In genomic region chr2:130359466-130359865, GRCh38 we compare ENCODE assay signal across 21 cellular contexts. TPM values are rescaled to one million over a fixed set of nuclear protein-coding genes. Genes with fewer than 3 reads are reported as not detected.
DNase-seq lines count a peak whose midpoint lies in the region; ATAC-seq and TF ChIP-seq lines count a peak whose summit lies in the region.
"Had no signal": no experiment of that assay in that cellular context is flagged by ENCODE, and none has a peak within 500 bp of the region (broad histone marks: within the 10 kb centered on the region; RNA-seq: fewer than 3 reads in every experiment).

No MANE protein-coding gene starts in this region.

- POLR2A ChIA-PET in activated CD4-positive, alpha-beta memory T cell treated with anti-CD3 and anti-CD28 coated beads, Interleukin-2, amount 10 ng/mL, durations not matched to agents 7 days and 5 days (lab: Charles Lee) = interaction anchor here (1.3 kb wide), 1 partner anchor 17 kb away, joined by 3 read pairs; the partner anchor contains the start of gene IMP4
- POLR2A ChIA-PET in activated CD4-positive, alpha-beta memory T cell treated with anti-CD3 and anti-CD28 coated beads for 36 hours (lab: Charles Lee) = no interaction called here

- no peak overlapping the region for H2BK5ac ChIP-seq in mesendoderm (ENCODE audit: low read length)

- no peak overlapping the region for H3K23ac ChIP-seq in mesendoderm (ENCODE audit: low read length)

- H3K36me3 ChIP-seq in mesendoderm (ENCODE audit: control insufficient read depth, insufficient read depth, low read length) (no peaks in the 10 kb centered on the region), H7 (replicated peaks; ENCODE audit: control insufficient read depth, insufficient read depth, low read length) (no peaks in the 10 kb centered on the region), mammary epithelial cell (ENCODE audit: insufficient read depth, low read length) (no peaks in the 10 kb centered on the region)

- intact Hi-C loops in activated CD4-positive, alpha-beta memory T cell treated with anti-CD3 and anti-CD28 coated beads for 36 hours (cut with micrococcal nuclease) = no loop called here
- intact Hi-C loops in mammary epithelial cell (cut with micrococcal nuclease) = no loop called here

- DNase-seq in activated CD4-positive, alpha-beta memory T cell treated with anti-CD3 and anti-CD28 coated beads, Interleukin-2, amount 10 ng/mL, durations not matched to agents 7 days and 5 days = peak; percentile 6
- DNase-seq in activated CD4-positive, alpha-beta memory T cell treated with anti-CD3 and anti-CD28 coated beads for 36 hours = no peak
- DNase-seq in coronary artery (ENCODE audit: low spot score) (peak; percentile 56), mesendoderm (peak; percentile 16), neural crest cell (ENCODE audit: low read depth, low spot score) (no peak), H7 (no peak), mammary epithelial cell (no peak)
- DNase-seq: AML-193; Caco-2; Calu3; CD4-positive, alpha-beta T cell; DMS79 treated with DMSO at 0.1 percent for 48 hours; GDM1 had no signal

- H2AFZ ChIP-seq in mammary epithelial cell (ENCODE audit: low read depth, low read length) = no peak overlapping the region

- H3K79me1 ChIP-seq in mesendoderm (ENCODE audit: low read length) = no peaks in the 10 kb centered on the region

- H3K79me2 ChIP-seq in mesendoderm (ENCODE audit: control insufficient read depth, insufficient read depth, low read length) = no peaks in the 10 kb centered on the region
- peaks cover 4% of the 10 kb centered on the region for H3K79me2 ChIP-seq in mammary epithelial cell (ENCODE audit: insufficient read depth, low read length)

- no peak overlapping the region for H3K27ac ChIP-seq in coronary artery
- no peak overlapping the region for H3K27ac ChIP-seq in mesendoderm (ENCODE audit: low read depth, low read length)
- no peak overlapping the region for H3K27ac ChIP-seq in mammary epithelial cell (ENCODE audit: insufficient read depth, low read depth, low read length)
- H3K27ac ChIP-seq: 22Rv1; A549; BLaER1 treated with 17β-estradiol and CSF1 and Interleukin-3, amounts not matched to agents 10 nM and 100 nM; C4-2B had no signal

- H3K4me1 ChIP-seq in mesendoderm (ENCODE audit: control insufficient read depth, low read depth, low read length) (no peaks in the 10 kb centered on the region), mammary epithelial cell (ENCODE audit: insufficient read depth, low read length) (peaks cover 5% of the 10 kb centered on the region)

- TF ChIP-seq CTCF in coronary artery (IDR thresholded peaks at IDR 0.05) = no peak
- no peak for TF ChIP-seq CTCF in neural crest cell (conservative IDR thresholded peaks at IDR 0.05)
- TF ChIP-seq CTCF in mammary epithelial cell (conservative IDR thresholded peaks at IDR 0.05 in 1 of 2, IDR thresholded peaks at IDR 0.05 in 1 of 2; ENCODE audit: extremely low read depth in 1 of 2, insufficient read depth in 1 of 2, low read depth in 1 of 2, low read length in 2 of 2) = no peak

- in situ Hi-C loops in mammary epithelial cell (cut with MboI; ENCODE audit: low sequenced_read_pairs in 2 of 2) = loop anchor here in 1 of 2 donors (25.0 kb wide), 1 partner anchor 378 kb away; the partner anchor contains the start of gene GPR148

- no peak overlapping the region for H2BK15ac ChIP-seq in mesendoderm (replicated peaks; ENCODE audit: low read depth)

- BruUV-seq in mammary epithelial cell (replicated peaks; lab: Mats Ljungman, UMichigan) = no TSS peak

- H3K9me3 ChIP-seq in mammary epithelial cell (replicated peaks; ENCODE audit: insufficient read depth, low read length) = no peaks in the 10 kb centered on the region
- H3K9me3 ChIP-seq: A549, Caco-2 had no signal

- no peak overlapping the region for H3K4ac ChIP-seq in mesendoderm (ENCODE audit: low read depth, low read length)

- no peak overlapping the region for H2BK120ac ChIP-seq in mesendoderm (ENCODE audit: low read depth, low read length)

- H3K27me3 ChIP-seq in mesendoderm (ENCODE audit: insufficient read depth, low read length, poor library complexity) = peaks cover 5% of the 10 kb centered on the region
- H3K27me3 ChIP-seq in H7 (ENCODE audit: control insufficient read depth, insufficient read depth, low read length) = peaks cover 25% of the 10 kb centered on the region
- H3K27me3 ChIP-seq in mammary epithelial cell (ENCODE audit: insufficient read depth, low read length) = no peaks in the 10 kb centered on the region

- H3K36me3 Mint-ChIP-seq in activated CD4-positive, alpha-beta memory T cell treated with anti-CD3 and anti-CD28 coated beads, Interleukin-2, amount 10 ng/mL, durations not matched to agents 7 days and 5 days (ENCODE audit: low read depth) = no peaks in the 10 kb centered on the region
- no peaks in the 10 kb centered on the region for H3K36me3 Mint-ChIP-seq in activated CD4-positive, alpha-beta memory T cell treated with anti-CD3 and anti-CD28 coated beads for 36 hours
- peaks cover 12% of the 10 kb centered on the region for H3K36me3 Mint-ChIP-seq in neural crest cell (ENCODE audit: low read depth)
- H3K36me3 Mint-ChIP-seq: CD8-positive, alpha-beta T cell had no signal

- no peak for ATAC-seq in GM21576 (IDR thresholded peaks at IDR 0.05; ENCODE audit: unreplicated experiment)
- ATAC-seq: A549; CD8-positive, alpha-beta T cell; GM12878 had no signal

- dilution Hi-C loops in mammary epithelial cell (cut with HindIII; ENCODE audit: low sequenced_read_pairs) = no loop called here

- H3K27me3 Mint-ChIP-seq in activated CD4-positive, alpha-beta memory T cell treated with anti-CD3 and anti-CD28 coated beads, Interleukin-2, amount 10 ng/mL, durations not matched to agents 7 days and 5 days = peaks cover 1% of the 10 kb centered on the region
- H3K27me3 Mint-ChIP-seq in activated CD4-positive, alpha-beta memory T cell treated with anti-CD3 and anti-CD28 coated beads for 36 hours = no peaks in the 10 kb centered on the region
- no peaks in the 10 kb centered on the region for H3K27me3 Mint-ChIP-seq in neural crest cell (ENCODE audit: low read depth)
- H3K27me3 Mint-ChIP-seq: B cell; CD4-positive, alpha-beta T cell had no signal

- no peak overlapping the region for H3K56ac ChIP-seq in mesendoderm (ENCODE audit: low read length)

- H3K27ac Mint-ChIP-seq in activated CD4-positive, alpha-beta memory T cell treated with anti-CD3 and anti-CD28 coated beads, Interleukin-2, amount 10 ng/mL, durations not matched to agents 7 days and 5 days = no peak overlapping the region
- H3K27ac Mint-ChIP-seq in activated CD4-positive, alpha-beta memory T cell treated with anti-CD3 and anti-CD28 coated beads for 36 hours = no peak overlapping the region
- no peak overlapping the region for H3K27ac Mint-ChIP-seq in neural crest cell (ENCODE audit: unreplicated experiment)
- H3K27ac Mint-ChIP-seq: B cell; CD4-positive, alpha-beta T cell; CD8-positive, alpha-beta T cell had no signal

- H3K4me1 Mint-ChIP-seq in activated CD4-positive, alpha-beta memory T cell treated with anti-CD3 and anti-CD28 coated beads, Interleukin-2, amount 10 ng/mL, durations not matched to agents 7 days and 5 days = peaks cover 13% of the 10 kb centered on the region
- peaks cover 11% of the 10 kb centered on the region for H3K4me1 Mint-ChIP-seq in activated CD4-positive, alpha-beta memory T cell treated with anti-CD3 and anti-CD28 coated beads for 36 hours (ENCODE audit: low read depth)
- H3K4me1 Mint-ChIP-seq in neural crest cell = peaks cover 9% of the 10 kb centered on the region

- no peaks in the 10 kb centered on the region for H3K9me3 Mint-ChIP-seq in activated CD4-positive, alpha-beta memory T cell treated with anti-CD3 and anti-CD28 coated beads, Interleukin-2, amount 10 ng/mL, durations not matched to agents 7 days and 5 days
- H3K9me3 Mint-ChIP-seq in activated CD4-positive, alpha-beta memory T cell treated with anti-CD3 and anti-CD28 coated beads for 36 hours = no peaks in the 10 kb centered on the region
- H3K9me3 Mint-ChIP-seq in neural crest cell = peaks cover 11% of the 10 kb centered on the region
- H3K9me3 Mint-ChIP-seq: CD4-positive, alpha-beta T cell; CD8-positive, alpha-beta T cell had no signal

- no peak overlapping the region for H4K8ac ChIP-seq in mesendoderm (ENCODE audit: low read depth, low read length)

- H3K4me3 Mint-ChIP-seq in activated CD4-positive, alpha-beta memory T cell treated with anti-CD3 and anti-CD28 coated beads, Interleukin-2, amount 10 ng/mL, durations not matched to agents 7 days and 5 days = no peak overlapping the region
- H3K4me3 Mint-ChIP-seq in activated CD4-positive, alpha-beta memory T cell treated with anti-CD3 and anti-CD28 coated beads for 36 hours = no peak overlapping the region
- H3K4me3 Mint-ChIP-seq in neural crest cell = peak overlapping the region; percentile 42
- H3K4me3 Mint-ChIP-seq: B cell; CD4-positive, alpha-beta T cell; CD8-positive, alpha-beta T cell had no signal

- no CpG with 5 or more reads among the region's 5 CpGs for WGBS in mesendoderm (ENCODE audit: extremely low coverage, insufficient coverage, low lambda C conversion rate)
- 94% methylated on average over 5 of the region's 5 CpGs for WGBS in mammary epithelial cell (ENCODE audit: low coverage, missing lambda C conversion rate)

- H2AK5ac ChIP-seq in mesendoderm (ENCODE audit: low read length) = no peak overlapping the region

- no peak overlapping the region for H4K5ac ChIP-seq in mesendoderm (ENCODE audit: low read length)

- no peak overlapping the region for H3K4me2 ChIP-seq in mesendoderm (ENCODE audit: low read length)
- H3K4me2 ChIP-seq in mammary epithelial cell (ENCODE audit: insufficient read depth, low read depth, low read length) = no peak overlapping the region
- H3K4me2 ChIP-seq: A549; BLaER1 treated with 17β-estradiol and CSF1 and Interleukin-3, amounts not matched to agents 10 nM and 100 nM had no signal

- H3K18ac ChIP-seq in mesendoderm (ENCODE audit: low read length) = no peak overlapping the region

- H3K4me3 ChIP-seq in coronary artery (no peak overlapping the region), mesendoderm (ENCODE audit: low read length) (no peak overlapping the region), H7 (ENCODE audit: insufficient read depth, low read depth, low read length) (no peak overlapping the region), mammary epithelial cell (replicated peaks in 1 of 3; ENCODE audit: insufficient read depth in 1 of 3, low read depth in 2 of 3, low read length in 3 of 3) (no peak overlapping the region)
- H3K4me3 ChIP-seq: A549; BLaER1 treated with 17β-estradiol and CSF1 and Interleukin-3, amounts not matched to agents 10 nM and 100 nM; GM12878 had no signal

- CTCF ChIA-PET in activated CD4-positive, alpha-beta memory T cell treated with anti-CD3 and anti-CD28 coated beads, Interleukin-2, amount 10 ng/mL, durations not matched to agents 7 days and 5 days (lab: Charles Lee) = no interaction called here
- CTCF ChIA-PET in activated CD4-positive, alpha-beta memory T cell treated with anti-CD3 and anti-CD28 coated beads for 36 hours (lab: Charles Lee) = no interaction called here
- CTCF ChIA-PET in mammary epithelial cell (lab: Charles Lee; ENCODE audit: low non-redundant PET) = no interaction called here

- H3K9ac ChIP-seq in mesendoderm (ENCODE audit: low read length) = no peak overlapping the region
- H3K9ac ChIP-seq in mammary epithelial cell (ENCODE audit: insufficient read depth, low read length) = no peak overlapping the region
- H3K9ac ChIP-seq: BLaER1 treated with 17β-estradiol and CSF1 and Interleukin-3, amounts not matched to agents 10 nM and 100 nM had no signal

- no peaks in the 10 kb centered on the region for H4K20me1 ChIP-seq in mammary epithelial cell (ENCODE audit: insufficient read depth, low read length)
- H4K20me1 ChIP-seq: BLaER1 treated with 17β-estradiol and CSF1 and Interleukin-3, amounts not matched to agents 10 nM and 100 nM had no signal

RNA-seq across cellular contexts. Expression of gene PTPN18, which starts 3.6 kb away (rescaled TPM):
- 10 to 100 TPM; 98.0 to 98.6 TPM for total RNA-seq in activated CD4-positive, alpha-beta memory T cell treated with anti-CD3 and anti-CD28 coated beads, Interleukin-2, amount 10 ng/mL, durations not matched to agents 7 days and 5 days
- total RNA-seq in activated CD4-positive, alpha-beta memory T cell treated with anti-CD3 and anti-CD28 coated beads for 36 hours = 10 to 100 TPM; 42.1 to 44.9 TPM
- polyA plus RNA-seq in mesendoderm (2013, experiment 1 of 2) = 9.1 TPM
- 9.1 TPM for polyA plus RNA-seq in mesendoderm (2013, experiment 2 of 2)
- total RNA-seq in neural crest cell = 30.4 and 31.3 TPM in 2 replicates
- total RNA-seq in H7 (2014; rRNA removed; shearing (Covaris generic)) = 9.6 and 11.9 TPM in 2 replicates
- total RNA-seq in mammary epithelial cell = 10 to 100 TPM; 18.8 to 39.5 TPM
- 33.0 TPM for polyA plus RNA-seq in mammary epithelial cell
- 30.3 TPM for polyA minus RNA-seq in mammary epithelial cell

RNA-seq across cellular contexts. Expression of gene IMP4, which starts 16.8 kb away (rescaled TPM):
- 10 to 100 TPM; 57.7 to 58.9 TPM for total RNA-seq in activated CD4-positive, alpha-beta memory T cell treated with anti-CD3 and anti-CD28 coated beads, Interleukin-2, amount 10 ng/mL, durations not matched to agents 7 days and 5 days
- total RNA-seq in activated CD4-positive, alpha-beta memory T cell treated with anti-CD3 and anti-CD28 coated beads for 36 hours = 100 to 1,000 TPM; 125 to 128 TPM
- polyA plus RNA-seq in mesendoderm (2013, experiment 1 of 2) = 106 TPM
- 114 TPM for polyA plus RNA-seq in mesendoderm (2013, experiment 2 of 2)
- total RNA-seq in neural crest cell (62.1 and 69.1 TPM in 2 replicates), mammary epithelial cell (10 to 100 TPM; 81.6 to 83.9 TPM)
- total RNA-seq in H7 (2014; rRNA removed; shearing (Covaris generic)) = 84.8 and 91.6 TPM in 2 replicates
- 136 TPM for polyA plus RNA-seq in mammary epithelial cell
- 64.2 TPM for polyA minus RNA-seq in mammary epithelial cell

Comparison
In these comparisons a context has a peak if more than half of its experiments do, and no peak if none do; other contexts are left out.
1. DNase-seq: peak in activated CD4-positive, alpha-beta memory T cell treated with anti-CD3 and anti-CD28 coated beads, Interleukin-2, amount 10 ng/mL, durations not matched to agents 7 days and 5 days (single experiment), coronary artery (single experiment) and mesendoderm (single experiment); none in activated CD4-positive, alpha-beta memory T cell treated with anti-CD3 and anti-CD28 coated beads for 36 hours (single experiment), neural crest cell (single experiment), H7 (single experiment) and mammary epithelial cell (single experiment).